12 cellular contexts compared by ENCODE assay signal in genomic region chr2:101743288-101743687, GRCh38. TPM values are rescaled to one million over a fixed set of nuclear protein-coding genes. Genes with fewer than 3 reads are reported as not detected.
A peak's percentile ranks its signal among the peaks of the same experiment; 100 is the strongest.
DNase-seq lines count a peak whose midpoint lies in the region; ATAC-seq and TF ChIP-seq lines count a peak whose summit lies in the region.
"Had no signal": no experiment of that assay in that cellular context is flagged by ENCODE, and none has a peak within 500 bp of the region (broad histone marks: within the 10 kb centered on the region; RNA-seq: fewer than 3 reads in every experiment).

No MANE protein-coding gene starts in this region.

- H3K9me3 ChIP-seq in ovary = no peaks in the 10 kb centered on the region

- H3K27me3 Mint-ChIP-seq in IgD-negative memory B cell (no peaks in the 10 kb centered on the region), mesothelial cell of epicardium (ENCODE audit: low read depth) (no peaks in the 10 kb centered on the region)
- no peaks in the 10 kb centered on the region for H3K27me3 Mint-ChIP-seq in central memory CD8-positive, alpha-beta T cell

- ATAC-seq in central memory CD8-positive, alpha-beta T cell (replicated peaks; ENCODE audit: extremely low read depth, poor library complexity, severe bottlenecking) = no peak

- intact Hi-C loops in ovary (cut with DNase I) = no loop called here

- H3K36me3 ChIP-seq in ovary = no peaks in the 10 kb centered on the region

- H3K27ac Mint-ChIP-seq in IgD-negative memory B cell = peak overlapping the region; percentile 47 to 65 (median 61)
- peak overlapping the region; percentile 82 for H3K27ac Mint-ChIP-seq in central memory CD8-positive, alpha-beta T cell (ENCODE audit: low read depth)
- peak overlapping the region; percentile 77 for H3K27ac Mint-ChIP-seq in mesothelial cell of epicardium

- DNase-seq in Ammon's horn (ENCODE audit: low spot score) (peak; percentile 84), mesothelial cell of epicardium (ENCODE audit: low spot score in 2 of 2, unreplicated experiment in 2 of 2) (no peak), NCI-H510A treated with DMSO at 0.1 percent for 48 hours (lab: John Stamatoyannopoulos, UW) (no peak), NCI-H510A (lab: John Stamatoyannopoulos, UW) (no peak), ovary (no peak)
- DNase-seq in central memory CD8-positive, alpha-beta T cell (ENCODE audit: low spot score in 2 of 2) = no peak
- DNase-seq in stimulated activated naive CD4-positive, alpha-beta T cell (lab: John Stamatoyannopoulos, UW) = no peak
- DNase-seq: RPMI8226, WERI-Rb-1 had no signal

- peak overlapping the region in 3 of 4 donors; percentile 8 to 75 (median 68) for H3K4me3 Mint-ChIP-seq in IgD-negative memory B cell
- no peak overlapping the region for H3K4me3 Mint-ChIP-seq in central memory CD8-positive, alpha-beta T cell
- H3K4me3 Mint-ChIP-seq in mesothelial cell of epicardium = no peak overlapping the region
- H3K4me3 Mint-ChIP-seq: neural crest cell had no signal

- 69 to 81% (median 73%) methylated on average over 3 of the region's 3 CpGs for WGBS in ovary, 3 donors

- H3K4me3 ChIP-seq in ovary = no peak overlapping the region

- no peak for TF ChIP-seq EP300 in ovary (IDR thresholded peaks at IDR 0.05)

- H3K9me3 Mint-ChIP-seq in IgD-negative memory B cell = no peaks in the 10 kb centered on the region
- H3K9me3 Mint-ChIP-seq in central memory CD8-positive, alpha-beta T cell = no peaks in the 10 kb centered on the region
- H3K9me3 Mint-ChIP-seq in mesothelial cell of epicardium = no peaks in the 10 kb centered on the region

- H3K36me3 Mint-ChIP-seq in IgD-negative memory B cell (peaks cover 4% of the 10 kb centered on the region), mesothelial cell of epicardium (peaks cover under 1% of the 10 kb centered on the region)
- H3K36me3 Mint-ChIP-seq in central memory CD8-positive, alpha-beta T cell (ENCODE audit: insufficient read depth) = peaks cover 1% of the 10 kb centered on the region

- H3K4me1 ChIP-seq in ovary (ENCODE audit: insufficient read depth) = peaks cover 17% of the 10 kb centered on the region

- no peaks in the 10 kb centered on the region for H3K27me3 ChIP-seq in ovary

- H3K27ac ChIP-seq in ovary = peak overlapping the region in 1 of 2 donors; percentile 18
- H3K27ac ChIP-seq: KMS-11, WERI-Rb-1 had no signal

- no peak for TF ChIP-seq POLR2A in ovary (IDR thresholded peaks at IDR 0.05)

- TF ChIP-seq CTCF in mesothelial cell of epicardium (IDR thresholded peaks at IDR 0.05; ENCODE audit: unreplicated experiment) = no peak
- TF ChIP-seq CTCF in ovary (IDR thresholded peaks at IDR 0.05) = no peak

- H3K4me1 Mint-ChIP-seq in IgD-negative memory B cell (peaks cover 63 to 75% (median 69%) of the 10 kb centered on the region in 3 donors), mesothelial cell of epicardium (peaks cover 64% of the 10 kb centered on the region)
- peaks cover 76% of the 10 kb centered on the region for H3K4me1 Mint-ChIP-seq in central memory CD8-positive, alpha-beta T cell

RNA-seq across cellular contexts. Expression of gene MAP4K4, which starts 45.8 kb away (rescaled TPM):
- polyA plus RNA-seq in IgD-negative memory B cell (9.3 TPM), ovary (10 to 100 TPM; 23.9 to 55.5 TPM)
- total RNA-seq in mesothelial cell of epicardium (170 to 175 TPM (median 174 TPM) in 3 replicates), ovary (10 to 100 TPM; 38.4 to 60.9 (median 49.7) TPM)

Comparison
In these comparisons a context has a peak if more than half of its experiments do, and no peak if none do; other contexts are left out.
1. H3K4me3 Mint-ChIP-seq: peak in IgD-negative memory B cell (3 of 4); none in central memory CD8-positive, alpha-beta T cell (single experiment) and mesothelial cell of epicardium (single experiment).
2. Peak in every context shown above with its lines, with median percentiles within 50 percentile points of each other: H3K27ac Mint-ChIP-seq.